In genomic region chr3:38725726-38726410, GRCh38 we compare ENCODE assay signal across 17 cellular contexts.
A peak's percentile ranks its signal among the peaks of the same experiment; 100 is the strongest.
DNase-seq lines count a peak whose midpoint lies in the region; ATAC-seq and TF ChIP-seq lines count a peak whose summit lies in the region.
"Had no signal": no experiment of that assay in that cellular context is flagged by ENCODE, and none has a peak within 500 bp of the region (broad histone marks: within the 10 kb centered on the region; RNA-seq: fewer than 3 reads in every experiment).

No MANE protein-coding gene starts in this region.

- no peak overlapping the region for H4K91ac ChIP-seq in trophoblast cell (ENCODE audit: low read depth, low read length)

- no peak overlapping the region for H2BK120ac ChIP-seq in trophoblast cell (ENCODE audit: insufficient read depth, low read length, poor library complexity)

- H3K79me2 ChIP-seq in trophoblast cell (ENCODE audit: control insufficient read depth, insufficient read depth, low read length, poor library complexity), result no peaks in the 10 kb centered on the region
- no peaks in the 10 kb centered on the region for H3K79me2 ChIP-seq in Karpas-422 (ENCODE audit: low read length)

- no peaks in the 10 kb centered on the region for H4K20me1 ChIP-seq in Karpas-422 (ENCODE audit: insufficient read depth, low read depth, low read length)

- WGBS in trophoblast cell (ENCODE audit: extremely low coverage, insufficient coverage, insufficient read length), result no CpG with 5 or more reads among the region's 5 CpGs

- H4K8ac ChIP-seq in trophoblast cell (ENCODE audit: low read depth, low read length), result no peak overlapping the region

- H2BK12ac ChIP-seq in trophoblast cell (ENCODE audit: low read length), result no peak overlapping the region

- H3K36me3 ChIP-seq in trophoblast cell (ENCODE audit: control insufficient read depth in 1 of 2, insufficient read depth in 2 of 2, low read length in 2 of 2) (no peaks in the 10 kb centered on the region), Karpas-422 (ENCODE audit: insufficient read depth, low read length) (no peaks in the 10 kb centered on the region)
- H3K36me3 ChIP-seq: gastrocnemius medialis, pancreas, WERI-Rb-1 had no signal

- ATAC-seq in HG02763 (IDR thresholded peaks at IDR 0.05; ENCODE audit: unreplicated experiment), result no peak
- ATAC-seq: A549; gastrocnemius medialis; stimulated activated naive CD8-positive, alpha-beta T cell treated with anti-CD3 and anti-CD28 coated beads, Interleukin-15, amount 100 ng/mL, for 72 hours had no signal

- H3K4me3 ChIP-seq in fibroblast of pulmonary artery (replicated peaks; ENCODE audit: low read depth, low read length) (no peak overlapping the region), trophoblast cell (ENCODE audit: low read depth, low read length) (no peak overlapping the region), Karpas-422 (ENCODE audit: low read length) (no peak overlapping the region)
- H3K4me3 ChIP-seq: A549, gastrocnemius medialis, pancreas had no signal

- H3K9ac ChIP-seq in trophoblast cell (ENCODE audit: low read length) (no peak overlapping the region), Karpas-422 (ENCODE audit: low read length) (no peak overlapping the region)

- H2AK5ac ChIP-seq in trophoblast cell (ENCODE audit: low read length), result no peak overlapping the region

- TF ChIP-seq CTCF in fibroblast of pulmonary artery (IDR thresholded peaks at IDR 0.05; ENCODE audit: low read length, missing control alignments), result no peak

- H3K18ac ChIP-seq in trophoblast cell (ENCODE audit: low read length), result no peak overlapping the region

- no peaks in the 10 kb centered on the region for H3K79me1 ChIP-seq in trophoblast cell (ENCODE audit: low read length)

- H3K9me2 ChIP-seq in Karpas-422 (replicated peaks; ENCODE audit: insufficient read depth, low read length), result no peaks in the 10 kb centered on the region

- H3K4ac ChIP-seq in trophoblast cell (ENCODE audit: low read depth, low read length), result no peak overlapping the region

- DNase-seq in NCI-H345 (lab: John Stamatoyannopoulos, UW) (peak; percentile 4), NCI-H345 treated with DMSO at 0.1 percent for 48 hours (lab: John Stamatoyannopoulos, UW; ENCODE audit: unreplicated experiment) (no peak), SHP77 treated with DMSO at 0.1 percent for 48 hours (lab: John Stamatoyannopoulos, UW) (peak; percentile 17), fibroblast of pulmonary artery (ENCODE audit: low read depth) (peak; percentile 28), trophoblast cell (peak; percentile 61 to 84), DMS53 treated with DMSO at 0.1 percent for 48 hours (lab: John Stamatoyannopoulos, UW; ENCODE audit: unreplicated experiment) (no peak), Karpas-422 (no peak)
- DNase-seq: activated gamma-delta T cell; effector CD8-positive, alpha-beta T cell; gastrocnemius medialis; NCI-H187; stimulated activated CD4-positive, alpha-beta T cell treated with anti-CD3 and anti-CD28 coated beads, Interleukin-12 subunit alpha, Interleukin-12 subunit beta, amount 100 ng/mL, for 4 hours; stimulated activated naive CD8-positive, alpha-beta T cell treated with anti-CD3 and anti-CD28 coated beads, Interleukin-15, amount 100 ng/mL, for 72 hours; WERI-Rb-1 had no signal

- H3K14ac ChIP-seq in trophoblast cell (ENCODE audit: low read length), result no peak overlapping the region

- no peak overlapping the region for H4K12ac ChIP-seq in trophoblast cell (ENCODE audit: low read depth, low read length)

- H3K27ac ChIP-seq in trophoblast cell (ENCODE audit: low read depth, low read length) (no peak overlapping the region), Karpas-422 (ENCODE audit: low read length) (no peak overlapping the region)
- H3K27ac ChIP-seq: A549, gastrocnemius medialis, pancreas, WERI-Rb-1 had no signal

- no peak overlapping the region for H2BK5ac ChIP-seq in trophoblast cell (ENCODE audit: low read depth, low read length, poor library complexity)

- H3K9me3 ChIP-seq in trophoblast cell (ENCODE audit: insufficient read depth, low read depth, low read length) (peaks cover 2% of the 10 kb centered on the region), Karpas-422 (ENCODE audit: low read length) (no peaks in the 10 kb centered on the region)
- H3K9me3 ChIP-seq: A549, gastrocnemius medialis, pancreas had no signal

- H3K27me3 ChIP-seq in trophoblast cell (ENCODE audit: insufficient read depth, low read length) (no peaks in the 10 kb centered on the region), Karpas-422 (ENCODE audit: low read length) (no peaks in the 10 kb centered on the region)
- H3K27me3 ChIP-seq: gastrocnemius medialis, pancreas had no signal

- no peak overlapping the region for H3K23ac ChIP-seq in trophoblast cell (ENCODE audit: low read length)

- H3K4me1 ChIP-seq in trophoblast cell (ENCODE audit: control insufficient read depth in 1 of 2, insufficient read depth in 2 of 2, low read length in 2 of 2), result no peaks in the 10 kb centered on the region
- peaks cover 9% of the 10 kb centered on the region for H3K4me1 ChIP-seq in Karpas-422 (ENCODE audit: low read length)
- H3K4me1 ChIP-seq: gastrocnemius medialis, pancreas had no signal

- no peak overlapping the region for H2AFZ ChIP-seq in trophoblast cell (ENCODE audit: insufficient read depth, low read length, poor library complexity)
- H2AFZ ChIP-seq in Karpas-422 (ENCODE audit: low read length), result no peak overlapping the region

- H3K4me2 ChIP-seq in trophoblast cell (ENCODE audit: low read length) (no peak overlapping the region), Karpas-422 (ENCODE audit: low read depth, low read length, poor library complexity, severe bottlenecking) (no peak overlapping the region)
- H3K4me2 ChIP-seq: A549 had no signal

Comparison
In these comparisons a context has a peak if more than half of its experiments do, and no peak if none do; other contexts are left out.
1. DNase-seq: peak in NCI-H345 (single experiment), SHP77 treated with DMSO at 0.1 percent for 48 hours (single experiment), fibroblast of pulmonary artery (single experiment) and trophoblast cell (2 of 2); none in NCI-H345 treated with DMSO at 0.1 percent for 48 hours (single experiment), DMS53 treated with DMSO at 0.1 percent for 48 hours (single experiment) and Karpas-422 (single experiment).